In genomic region chr16:10077861-10078260, GRCh38 we compare ENCODE assay signal across 25 cellular contexts.
"Had no signal": no experiment of that assay in that cellular context is flagged by ENCODE, and none has a peak within 500 bp of the region (broad histone marks: within the 10 kb centered on the region; RNA-seq: fewer than 3 reads in every experiment).

No MANE protein-coding gene starts in this region.

- H3K27me3 Mint-ChIP-seq: activated naive CD4-positive, alpha-beta T cell treated with anti-CD3 and anti-CD28 coated beads, Interleukin-2, amount 50 U/mL, for 24 hours had no signal

- H3K4me3 ChIP-seq: ascending aorta, coronary artery, hepatocyte, left lung, lung, sigmoid colon, testis had no signal

- H3K27ac ChIP-seq: ascending aorta, coronary artery, hepatocyte, left lung, sigmoid colon, testis had no signal

- H3K9me3 Mint-ChIP-seq: activated naive CD4-positive, alpha-beta T cell treated with anti-CD3 and anti-CD28 coated beads, Interleukin-2, amount 50 U/mL, for 24 hours; neural crest cell; type B pancreatic cell had no signal

- H3K9me3 ChIP-seq: ascending aorta, left lung, sigmoid colon, testis had no signal

- H3K36me3 Mint-ChIP-seq: activated naive CD4-positive, alpha-beta T cell treated with anti-CD3 and anti-CD28 coated beads, Interleukin-2, amount 50 U/mL, for 24 hours; immature natural killer cell; naive thymus-derived CD4-positive, alpha-beta T cell; type B pancreatic cell had no signal

- H3K4me2 ChIP-seq: hepatocyte had no signal

- DNase-seq: activated CD4-positive, alpha-beta T cell treated with anti-CD3 and anti-CD28 coated beads for 1 hour; activated CD4-positive, alpha-beta T cell treated with anti-CD3 and anti-CD28 coated beads, Interleukin-2, amount 50 U/mL, for 1 hour; activated CD8-positive, alpha-beta T cell treated with anti-CD3 and anti-CD28 coated beads, Interleukin-2, amount 10 ng/mL, durations not matched to agents 7 days and 5 days; activated gamma-delta T cell treated with Interleukin-2 at 50 U/mL for 16 hours; activated T-cell treated with anti-CD3 and anti-CD28 coated beads, Interleukin-2, amount 50 U/mL, for 1 hour; foreskin fibroblast; immature natural killer cell; kidney glomerular epithelial cell; left lung; naive thymus-derived CD4-positive, alpha-beta T cell; occipital lobe; sigmoid colon; stimulated activated CD4-positive, alpha-beta T cell treated with anti-CD3 and anti-CD28 coated beads, Interleukin-4, amount 100 ng/mL, for 1 hour; stimulated activated naive CD4-positive, alpha-beta T cell; T-helper 1 cell; testis had no signal

- H3K4me1 Mint-ChIP-seq: activated naive CD4-positive, alpha-beta T cell treated with anti-CD3 and anti-CD28 coated beads, Interleukin-2, amount 50 U/mL, for 24 hours; immature natural killer cell had no signal

- H3K36me3 ChIP-seq: ascending aorta, left lung, sigmoid colon had no signal

- H3K27ac Mint-ChIP-seq: activated CD8-positive, alpha-beta T cell treated with anti-CD3 and anti-CD28 coated beads, Interleukin-2, amount 10 ng/mL, durations not matched to agents 7 days and 5 days; activated naive CD4-positive, alpha-beta T cell treated with anti-CD3 and anti-CD28 coated beads, Interleukin-2, amount 50 U/mL, for 24 hours; immature natural killer cell; naive thymus-derived CD4-positive, alpha-beta T cell; type B pancreatic cell had no signal

- H2AFZ ChIP-seq: hepatocyte had no signal

- H3K79me2 ChIP-seq: hepatocyte had no signal

- H3K27me3 ChIP-seq: ascending aorta, hepatocyte, left lung, sigmoid colon, testis had no signal

- H3K4me3 Mint-ChIP-seq: activated CD8-positive, alpha-beta T cell treated with anti-CD3 and anti-CD28 coated beads, Interleukin-2, amount 10 ng/mL, durations not matched to agents 7 days and 5 days; activated naive CD4-positive, alpha-beta T cell treated with anti-CD3 and anti-CD28 coated beads, Interleukin-2, amount 50 U/mL, for 24 hours; immature natural killer cell; naive thymus-derived CD4-positive, alpha-beta T cell; neural crest cell; type B pancreatic cell had no signal

- FAIRE-seq: endometrium, TTC549 had no signal
